ENCODE assay signal across 8 cellular contexts in genomic region chr1:244451951-244452795, GRCh38. TPM values are rescaled to one million over a fixed set of nuclear protein-coding genes. Genes with fewer than 3 reads are reported as not detected.
DNase-seq lines count a peak whose midpoint lies in the region; ATAC-seq, FAIRE-seq and TF ChIP-seq lines count a peak whose summit lies in the region.

No MANE protein-coding gene starts in this region.

- H3K36me3 ChIP-seq in adrenal gland (replicated peaks in 1 of 2) (no peaks in the 10 kb centered on the region), heart left ventricle (peaks cover 0 to 9% (median 0%) of the 10 kb centered on the region in 9 donors)

- peak overlapping the region; percentile 95 to 98 (median 96) for H3K27ac ChIP-seq in adrenal gland
- H3K27ac ChIP-seq in heart left ventricle, result peak overlapping the region; percentile 63 to 97 (median 94)

- no peaks in the 10 kb centered on the region for H3K27me3 Mint-ChIP-seq in type B pancreatic cell

- H3K27ac Mint-ChIP-seq in type B pancreatic cell, result peak overlapping the region; percentile 82

- no peaks in the 10 kb centered on the region for H3K27me3 ChIP-seq in adrenal gland
- H3K27me3 ChIP-seq in heart left ventricle, result no peaks in the 10 kb centered on the region

- TF ChIP-seq CTCF in adrenal gland (IDR thresholded peaks at IDR 0.05), result peak in 5 of 6 experiments; percentile 39 to 55 (median 44)
- peak in 9 of 12 donors; percentile 29 to 62 (median 44) for TF ChIP-seq CTCF in heart left ventricle (IDR thresholded peaks at IDR 0.05)
- TF ChIP-seq CTCF in type B pancreatic cell (conservative IDR thresholded peaks at IDR 0.05), result peak; percentile 64

- peaks cover 9% of the 10 kb centered on the region for H3K36me3 Mint-ChIP-seq in type B pancreatic cell

- H3K4me3 Mint-ChIP-seq in type B pancreatic cell, result peak overlapping the region; percentile 99

- H3K4me3 ChIP-seq in adrenal gland (peak overlapping the region in 2 of 4 donors; percentile 88 to 90), heart left ventricle (peak overlapping the region; percentile 72 to 96 (median 92))

- whole genome bisulfite sequencing in adrenal gland, 4 donors, result 5 to 28% (median 7%) methylated on average over 10 to 47 of the region's 47 CpGs
- WGBS in heart left ventricle, 4 donors, result 5 to 13% (median 7%) methylated on average over 22 to 47 of the region's 47 CpGs

- DNase-seq in GM12892 (ENCODE audit: insufficient read length) (peak; percentile 85), NCI-H1436 treated with DMSO at 0.1 percent for 48 hours (lab: John Stamatoyannopoulos, UW) (peak; percentile 99), T follicular helper cell (ENCODE audit: low read depth) (peak; percentile 98), adrenal gland (peak; percentile 99 to 100 (median 99)), heart left ventricle (peak; percentile 99 to 100 (median 100)), pons (ENCODE audit: low spot score) (peak; percentile 99), type B pancreatic cell (ENCODE audit: extremely low spot score, unreplicated experiment) (peak; percentile 99)

- peaks cover 41% of the 10 kb centered on the region for H3K4me1 Mint-ChIP-seq in type B pancreatic cell (ENCODE audit: unreplicated experiment)

- TF ChIP-seq POLR2A in GM12892 (IDR thresholded peaks at IDR 0.05; ENCODE audit: low read depth, low read length) (no peak), adrenal gland (IDR thresholded peaks at IDR 0.05) (peak in 1 of 2 donors; percentile 54), heart left ventricle (IDR thresholded peaks at IDR 0.05) (no peak)

- H3K9me3 Mint-ChIP-seq in type B pancreatic cell, result peaks cover 5% of the 10 kb centered on the region

- intact Hi-C loops in adrenal gland (cut with DNase I) (loop anchor here in 1 of 2 donors (5.0 kb wide), 1 partner anchor 130 kb away; no protein-coding TSS in a partner anchor), heart left ventricle (cut with DNase I) (loop anchor here in 7 of 10 donors (1.0 to 10.0 kb wide), 10 partner anchors 9 to 1197 kb away; partner anchors contain the start of genes DESI2 (in 6 of the 7), CEP170 (in 2 of the 7), HNRNPU (in 2 of the 7) and SDCCAG8 (in 2 of the 7))

- FAIRE-seq in GM12892 (lab: Jason Lieb, UNC), result peak; percentile 98

- H3K4me1 ChIP-seq in adrenal gland (replicated peaks in 1 of 2) (peaks cover 0 to 39% of the 10 kb centered on the region in 2 donors), heart left ventricle (peaks cover 0 to 42% (median 12%) of the 10 kb centered on the region in 12 donors)

- no peaks in the 10 kb centered on the region for H3K9me3 ChIP-seq in adrenal gland (replicated peaks in 1 of 3)
- no peaks in the 10 kb centered on the region for H3K9me3 ChIP-seq in heart left ventricle

- ATAC-seq in HG02870 (IDR thresholded peaks at IDR 0.05; ENCODE audit: unreplicated experiment) (peak; percentile 90), heart left ventricle (peak; percentile 97 to 99 (median 98))

RNA-seq across cellular contexts. Expression of gene ADSS2, which starts 0.5 kb away (rescaled TPM):
- polyA plus RNA-seq in GM12892 (2012; ENCODE audit: missing spikeins), result 40.1 TPM
- total RNA-seq in adrenal gland (10 to 100 TPM; 14.3 to 35.5 (median 27.0) TPM), heart left ventricle (10 to 100 TPM in 2 of 9 donors, 1 to 10 TPM in 7; 5.0 to 14.0 (median 6.7) TPM), type B pancreatic cell (ENCODE audit: low replicate concordance) (33.3 and 38.7 TPM in 2 replicates)
- polyA plus RNA-seq in adrenal gland (10 to 100 TPM; 13.5 to 36.0 (median 15.7) TPM), heart left ventricle (10 to 100 TPM in 1 of 2 donors, 1 to 10 TPM in 1; 3.5 to 13.1 TPM)

RNA-seq across cellular contexts. Expression of gene CATSPERE, which starts 8.9 kb away (rescaled TPM):
- polyA plus RNA-seq in GM12892 (2012; ENCODE audit: missing spikeins), result not detected
- total RNA-seq in adrenal gland, result 1 to 10 TPM in 5 of 8 donors, under 1 TPM in 3; 0.18 to 2.6 (median 1.2) TPM
- 1 to 10 TPM in 1 of 3 donors, under 1 TPM in 2; 0.88 to 1.7 (median 0.91) TPM for polyA plus RNA-seq in adrenal gland
- 1 to 10 TPM in 1 of 9 donors, under 1 TPM in 8; 0.11 to 1.2 (median 0.35) TPM for total RNA-seq in heart left ventricle
- polyA plus RNA-seq in heart left ventricle, result under 1 TPM; 0.07 to 0.11 TPM
- 0.50 and 1.1 TPM in 2 replicates for total RNA-seq in type B pancreatic cell (ENCODE audit: low replicate concordance)
